ENCODE assay signal across 1 cellular context in genomic region chr19:33304760-33305647, GRCh38.
TF ChIP-seq lines count a peak whose summit lies in the region.

No MANE protein-coding gene starts in this region.

TF ChIP-seq in HepG2, 621 proteins besides CTCF, POLR2A, EP300 and RAD21 (continued from another document and continues in another):
- TF ChIP-seq NFYC (CRISPR knock-in tag; IDR thresholded peaks at IDR 0.05) (0 out of 2 replicates have a peak, but pooled peaks have one; percentile 40), ZKSCAN8 (CRISPR knock-in tag; IDR thresholded peaks at IDR 0.05; ENCODE audit: borderline replicate concordance) (no peak), GLI4 (CRISPR knock-in tag; IDR thresholded peaks at IDR 0.05; ENCODE audit: borderline replicate concordance) (no peak), MYNN (CRISPR knock-in tag; IDR thresholded peaks at IDR 0.05; ENCODE audit: low read depth) (no peak), ZNF562 (CRISPR knock-in tag; IDR thresholded peaks at IDR 0.05; ENCODE audit: borderline replicate concordance) (no peak), ZNF792 (CRISPR knock-in tag; IDR thresholded peaks at IDR 0.05) (no peak), HNRNPUL1 (IDR thresholded peaks at IDR 0.05; ENCODE audit: low read depth, low read length) (no peak), MIER3 (CRISPR knock-in tag; IDR thresholded peaks at IDR 0.05; ENCODE audit: borderline replicate concordance) (no peak), HCFC1 (IDR thresholded peaks at IDR 0.05; ENCODE audit: low read depth, low read length) (no peak), ZNF546 (CRISPR knock-in tag; conservative IDR thresholded peaks at IDR 0.05) (no peak), MEF2D (CRISPR knock-in tag; IDR thresholded peaks at IDR 0.05) (peak; percentile 39; the same call in 1 of the 2 replicates), PHF8 (CRISPR knock-in tag; IDR thresholded peaks at IDR 0.05) (no peak; the same call in 1 of the 2 replicates), KLF16 (CRISPR knock-in tag; IDR thresholded peaks at IDR 0.05) (no peak), ARNTL (CRISPR knock-in tag; IDR thresholded peaks at IDR 0.05) (0 out of 2 replicates have a peak, but pooled peaks have one; percentile 23), TCF7L2 (IDR thresholded peaks at IDR 0.05; ENCODE audit: low read depth, low read length) (no peak), TRIM22 (IDR thresholded peaks at IDR 0.05) (no peak), ZNF362 (CRISPR knock-in tag; IDR thresholded peaks at IDR 0.05; ENCODE audit: borderline replicate concordance) (no peak), ZFP90 (CRISPR knock-in tag; IDR thresholded peaks at IDR 0.05; ENCODE audit: borderline replicate concordance) (no peak; the same call in 1 of the 2 replicates), ZNF34 (CRISPR knock-in tag; IDR thresholded peaks at IDR 0.05; ENCODE audit: borderline replicate concordance) (no peak), KDM5B (CRISPR knock-in tag; IDR thresholded peaks at IDR 0.05; ENCODE audit: borderline replicate concordance) (no peak; the same call in 1 of the 2 replicates), FOXM1 (CRISPR knock-in tag; IDR thresholded peaks at IDR 0.05) (no peak), ZNF816 (CRISPR knock-in tag; IDR thresholded peaks at IDR 0.05; ENCODE audit: borderline replicate concordance) (no peak), ZNF687 (CRISPR knock-in tag; IDR thresholded peaks at IDR 0.05) (peak; percentile 67), ZNF850 (CRISPR knock-in tag; conservative IDR thresholded peaks at IDR 0.05) (no peak), GMEB1 (CRISPR knock-in tag; IDR thresholded peaks at IDR 0.05; ENCODE audit: borderline replicate concordance) (no peak), ZNF790 (CRISPR knock-in tag; IDR thresholded peaks at IDR 0.05; ENCODE audit: borderline replicate concordance) (no peak), KLF12 (CRISPR knock-in tag; IDR thresholded peaks at IDR 0.05; ENCODE audit: borderline replicate concordance) (no peak), FOSL2 (CRISPR knock-in tag; IDR thresholded peaks at IDR 0.05) (peak; percentile 5; the same call in 1 of the 2 replicates), ISL2 (CRISPR knock-in tag; IDR thresholded peaks at IDR 0.05) (no peak), ZBTB39 (CRISPR knock-in tag; IDR thresholded peaks at IDR 0.05) (no peak), ZKSCAN5 (CRISPR knock-in tag; IDR thresholded peaks at IDR 0.05) (no peak), HNRNPLL (IDR thresholded peaks at IDR 0.05; ENCODE audit: low read depth, low read length, poor library complexity, severe bottlenecking) (no peak), MXD1 (CRISPR knock-in tag; IDR thresholded peaks at IDR 0.05) (no peak), ESRRA (CRISPR knock-in tag; IDR thresholded peaks at IDR 0.05; ENCODE audit: low read depth) (no peak), ZBTB14 (CRISPR knock-in tag; IDR thresholded peaks at IDR 0.05) (no peak), FIP1L1 (IDR thresholded peaks at IDR 0.05; ENCODE audit: borderline replicate concordance, insufficient read depth, low read depth, low read length) (no peak), ZNF776 (CRISPR knock-in tag; IDR thresholded peaks at IDR 0.05) (no peak), ZNF800 (CRISPR knock-in tag; IDR thresholded peaks at IDR 0.05) (no peak), AKAP8 (CRISPR knock-in tag; IDR thresholded peaks at IDR 0.05) (peak; percentile 48; the same call in 1 of the 2 replicates), NFE2 (CRISPR knock-in tag; IDR thresholded peaks at IDR 0.05) (no peak), ZNF644 (CRISPR knock-in tag; IDR thresholded peaks at IDR 0.05; ENCODE audit: low read depth) (no peak), SP4 (CRISPR knock-in tag; IDR thresholded peaks at IDR 0.05) (no peak), HMG20B (CRISPR knock-in tag; conservative IDR thresholded peaks at IDR 0.05) (no peak), EEA1 (CRISPR knock-in tag; IDR thresholded peaks at IDR 0.05; ENCODE audit: borderline replicate concordance) (no peak), GTF2F1 (IDR thresholded peaks at IDR 0.05; ENCODE audit: low read length) (no peak), ZNF891 (CRISPR knock-in tag; IDR thresholded peaks at IDR 0.05) (no peak), ZNF17 (CRISPR knock-in tag; IDR thresholded peaks at IDR 0.05) (no peak), ZBTB4 (CRISPR knock-in tag; IDR thresholded peaks at IDR 0.05; ENCODE audit: borderline replicate concordance) (no peak)
